ENCODE assay signal across 22 cellular contexts in the genomic region with DNA sequence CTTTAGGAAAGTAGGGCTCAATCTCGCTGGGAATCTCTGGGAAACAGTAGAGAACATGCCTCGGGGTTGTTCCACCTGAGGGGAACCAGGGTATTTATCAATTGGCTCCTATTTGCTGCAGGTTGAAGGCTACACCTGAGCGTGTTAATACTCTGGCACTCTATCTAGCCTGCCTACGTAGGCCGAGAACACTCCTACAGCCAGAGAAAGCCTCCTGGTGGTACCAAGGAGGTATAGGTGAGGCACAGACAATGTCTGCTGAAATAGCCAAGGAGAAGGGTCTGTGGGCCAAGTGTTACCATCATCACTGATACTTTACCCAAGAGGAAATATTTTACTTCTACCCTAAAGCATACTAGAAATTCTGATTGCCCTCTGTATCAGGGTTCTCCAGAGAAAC.
DNase-seq lines count a peak whose midpoint lies in the region; ATAC-seq and TF ChIP-seq lines count a peak whose summit lies in the region.
"Had no signal": no experiment of that assay in that cellular context is flagged by ENCODE, and none has a peak within 500 bp of the region (broad histone marks: within the 10 kb centered on the region; RNA-seq: fewer than 3 reads in every experiment).

No MANE protein-coding gene starts in this region.

- TF ChIP-seq CTCF in GM06990 (IDR thresholded peaks at IDR 0.05; ENCODE audit: insufficient read depth, low read length, poor library complexity, severe bottlenecking) (peak; percentile 7), WTC11 (IDR thresholded peaks at IDR 0.05) (0 out of 2 replicates have a peak, but pooled peaks have one; percentile 27)

- H3K4me1 Mint-ChIP-seq in WTC11, result peaks cover 6% of the 10 kb centered on the region
- no peaks in the 10 kb centered on the region for H3K4me1 Mint-ChIP-seq in activated CD8-positive, alpha-beta memory T cell treated with anti-CD3 and anti-CD28 coated beads, Interleukin-2, amount 10 ng/mL, durations not matched to agents 7 days and 5 days
- H3K4me1 Mint-ChIP-seq in naive thymus-derived CD8-positive, alpha-beta T cell, result no peaks in the 10 kb centered on the region
- H3K4me1 Mint-ChIP-seq: activated naive CD4-positive, alpha-beta T cell treated with anti-CD3 and anti-CD28 coated beads, Interleukin-2, amount 10 ng/mL, durations not matched to agents 7 days and 5 days had no signal

- no peak overlapping the region for H3K4me3 Mint-ChIP-seq in WTC11
- H3K4me3 Mint-ChIP-seq in activated CD8-positive, alpha-beta memory T cell treated with anti-CD3 and anti-CD28 coated beads, Interleukin-2, amount 10 ng/mL, durations not matched to agents 7 days and 5 days, result no peak overlapping the region
- no peak overlapping the region for H3K4me3 Mint-ChIP-seq in naive thymus-derived CD8-positive, alpha-beta T cell
- H3K4me3 Mint-ChIP-seq: activated naive CD4-positive, alpha-beta T cell treated with anti-CD3 and anti-CD28 coated beads, Interleukin-2, amount 10 ng/mL, durations not matched to agents 7 days and 5 days; CD4-positive, alpha-beta T cell had no signal

- no peaks in the 10 kb centered on the region for H3K27me3 ChIP-seq in GM06990 (replicated peaks; ENCODE audit: control insufficient read depth, insufficient read depth, low read length)
- H3K27me3 ChIP-seq: SJCRH30, tibial artery had no signal

- no peak overlapping the region for H3K4me3 ChIP-seq in GM06990 (replicated peaks; ENCODE audit: low read depth, low read length)
- H3K4me3 ChIP-seq: left ventricle myocardium inferior, SJCRH30, tibial artery had no signal

- POLR2A ChIA-PET in HEK293T (lab: Yijun Ruan, JAX) (no interaction called here), WTC11 (lab: Charles Lee) (no interaction called here)
- POLR2A ChIA-PET in naive thymus-derived CD8-positive, alpha-beta T cell (lab: Charles Lee), result no interaction called here

- no peaks in the 10 kb centered on the region for H3K27me3 Mint-ChIP-seq in WTC11 (ENCODE audit: low read depth)
- H3K27me3 Mint-ChIP-seq in activated CD8-positive, alpha-beta memory T cell treated with anti-CD3 and anti-CD28 coated beads, Interleukin-2, amount 10 ng/mL, durations not matched to agents 7 days and 5 days, result no peaks in the 10 kb centered on the region
- peaks cover 0 to 10% (median 0%) of the 10 kb centered on the region in 5 donors for H3K27me3 Mint-ChIP-seq in naive thymus-derived CD8-positive, alpha-beta T cell
- H3K27me3 Mint-ChIP-seq: activated naive CD4-positive, alpha-beta T cell treated with anti-CD3 and anti-CD28 coated beads, Interleukin-2, amount 10 ng/mL, durations not matched to agents 7 days and 5 days; CD4-positive, alpha-beta T cell had no signal

- no peaks in the 10 kb centered on the region for H3K36me3 ChIP-seq in GM06990 (ENCODE audit: control insufficient read depth, insufficient read depth, low read length)
- H3K36me3 ChIP-seq: left ventricle myocardium inferior, SJCRH30, tibial artery had no signal

- peak; percentile 100 for ATAC-seq in WTC11
- ATAC-seq in GM18519 (IDR thresholded peaks at IDR 0.05; ENCODE audit: low FRiP score, unreplicated experiment), result no peak
- ATAC-seq in activated CD8-positive, alpha-beta memory T cell treated with anti-CD3 and anti-CD28 coated beads, Interleukin-2, amount 10 ng/mL, durations not matched to agents 7 days and 5 days, result no peak
- no peak for ATAC-seq in naive thymus-derived CD8-positive, alpha-beta T cell

- H3K9me3 Mint-ChIP-seq in WTC11, result no peaks in the 10 kb centered on the region
- H3K9me3 Mint-ChIP-seq in activated CD8-positive, alpha-beta memory T cell treated with anti-CD3 and anti-CD28 coated beads, Interleukin-2, amount 10 ng/mL, durations not matched to agents 7 days and 5 days (ENCODE audit: low read depth), result no peaks in the 10 kb centered on the region
- no peaks in the 10 kb centered on the region for H3K9me3 Mint-ChIP-seq in naive thymus-derived CD8-positive, alpha-beta T cell
- H3K9me3 Mint-ChIP-seq: activated naive CD4-positive, alpha-beta T cell treated with anti-CD3 and anti-CD28 coated beads, Interleukin-2, amount 10 ng/mL, durations not matched to agents 7 days and 5 days; CD4-positive, alpha-beta T cell had no signal

- H3K27ac Mint-ChIP-seq in WTC11, result no peak overlapping the region
- H3K27ac Mint-ChIP-seq in activated CD8-positive, alpha-beta memory T cell treated with anti-CD3 and anti-CD28 coated beads, Interleukin-2, amount 10 ng/mL, durations not matched to agents 7 days and 5 days, result no peak overlapping the region
- H3K27ac Mint-ChIP-seq in naive thymus-derived CD8-positive, alpha-beta T cell, result no peak overlapping the region
- H3K27ac Mint-ChIP-seq: activated naive CD4-positive, alpha-beta T cell treated with anti-CD3 and anti-CD28 coated beads, Interleukin-2, amount 10 ng/mL, durations not matched to agents 7 days and 5 days; CD4-positive, alpha-beta T cell had no signal

- no peak for DNase-seq in GM06990 (ENCODE audit: extremely low read depth, insufficient read length)
- DNase-seq in HEK293T (ENCODE audit: extremely low spot score), result peak; percentile 12
- DNase-seq in WTC11 (ENCODE audit: low spot score), result no peak
- peak; percentile 49 for DNase-seq in islet precursor cell
- DNase-seq in activated CD8-positive, alpha-beta memory T cell treated with anti-CD3 and anti-CD28 coated beads, Interleukin-2, amount 10 ng/mL, durations not matched to agents 7 days and 5 days, result no peak
- DNase-seq in NCI-H774 (lab: John Stamatoyannopoulos, UW), result no peak
- DNase-seq in naive thymus-derived CD8-positive, alpha-beta T cell, result no peak
- DNase-seq: activated CD4-positive, alpha-beta T cell treated with anti-CD3 and anti-CD28 coated beads, Interleukin-2, amount 50 U/mL, for 4 hours; activated CD4-positive, CD25-positive, alpha-beta regulatory T cell; activated naive CD4-positive, alpha-beta T cell treated with anti-CD3 and anti-CD28 coated beads, Interleukin-2, amount 10 ng/mL, durations not matched to agents 7 days and 5 days; AML-193; amniotic stem cell; CD4-positive, alpha-beta T cell; Kasumi-1; left ventricle myocardium inferior; MV-4-11; NCI-H1694; small intestine; stimulated activated CD4-positive, alpha-beta T cell treated with anti-CD3 and anti-CD28 coated beads, Interleukin-1b, Interleukin-23, amount 100 ng/mL, for 48 hours; tibial artery had no signal

- CTCF ChIA-PET in HEK293T (lab: Yijun Ruan, JAX), result no interaction called here
- CTCF ChIA-PET in WTC11 (lab: Charles Lee), result no interaction called here
- CTCF ChIA-PET in activated CD8-positive, alpha-beta memory T cell treated with anti-CD3 and anti-CD28 coated beads, Interleukin-2, amount 10 ng/mL, durations not matched to agents 7 days and 5 days (lab: Charles Lee), result no interaction called here

- no peaks in the 10 kb centered on the region for H3K36me3 Mint-ChIP-seq in WTC11
- H3K36me3 Mint-ChIP-seq in activated CD8-positive, alpha-beta memory T cell treated with anti-CD3 and anti-CD28 coated beads, Interleukin-2, amount 10 ng/mL, durations not matched to agents 7 days and 5 days, result no peaks in the 10 kb centered on the region
- no peaks in the 10 kb centered on the region for H3K36me3 Mint-ChIP-seq in naive thymus-derived CD8-positive, alpha-beta T cell
- H3K36me3 Mint-ChIP-seq: activated naive CD4-positive, alpha-beta T cell treated with anti-CD3 and anti-CD28 coated beads, Interleukin-2, amount 10 ng/mL, durations not matched to agents 7 days and 5 days had no signal

TF ChIP-seq in HEK293T, 16 proteins besides CTCF, POLR2A, EP300 and RAD21 (continues in another document):
- TF ChIP-seq SP1 (IDR thresholded peaks at IDR 0.05) (no peak), L3MBTL2 (conservative IDR thresholded peaks at IDR 0.05) (no peak), SUZ12 (IDR thresholded peaks at IDR 0.05) (no peak), ARNT (IDR thresholded peaks at IDR 0.05) (no peak), FOXK2 (IDR thresholded peaks at IDR 0.05) (no peak), FOXA1 (IDR thresholded peaks at IDR 0.05) (no peak), ELF4 (IDR thresholded peaks at IDR 0.05) (no peak), HDGF (IDR thresholded peaks at IDR 0.05; ENCODE audit: borderline replicate concordance) (no peak), TARDBP (IDR thresholded peaks at IDR 0.05) (no peak), BHLHE40 (IDR thresholded peaks at IDR 0.05; ENCODE audit: borderline replicate concordance) (no peak), CTBP1 (IDR thresholded peaks at IDR 0.05; ENCODE audit: borderline replicate concordance) (no peak)
- TF ChIP-seq, protein P1, sequence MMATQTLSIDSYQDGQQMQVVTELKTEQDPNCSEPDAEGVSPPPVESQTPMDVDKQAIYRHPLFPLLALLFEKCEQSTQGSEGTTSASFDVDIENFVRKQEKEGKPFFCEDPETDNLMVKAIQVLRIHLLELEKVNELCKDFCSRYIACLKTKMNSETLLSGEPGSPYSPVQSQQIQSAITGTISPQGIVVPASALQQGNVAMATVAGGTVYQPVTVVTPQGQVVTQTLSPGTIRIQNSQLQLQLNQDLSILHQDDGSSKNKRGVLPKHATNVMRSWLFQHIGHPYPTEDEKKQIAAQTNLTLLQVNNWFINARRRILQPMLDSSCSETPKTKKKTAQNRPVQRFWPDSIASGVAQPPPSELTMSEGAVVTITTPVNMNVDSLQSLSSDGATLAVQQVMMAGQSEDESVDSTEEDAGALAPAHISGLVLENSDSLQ (IDR thresholded peaks at IDR 0.05), result no peak

TF ChIP-seq in WTC11, 78 proteins besides CTCF, POLR2A, EP300 and RAD21 (continues in another document):
- TF ChIP-seq TEAD1 (CRISPR knock-in tag; IDR thresholded peaks at IDR 0.05), result no peak
- no peak for TF ChIP-seq ZBTB21 (CRISPR knock-in tag; IDR thresholded peaks at IDR 0.05; ENCODE audit: borderline replicate concordance)
- TF ChIP-seq, protein P2, sequence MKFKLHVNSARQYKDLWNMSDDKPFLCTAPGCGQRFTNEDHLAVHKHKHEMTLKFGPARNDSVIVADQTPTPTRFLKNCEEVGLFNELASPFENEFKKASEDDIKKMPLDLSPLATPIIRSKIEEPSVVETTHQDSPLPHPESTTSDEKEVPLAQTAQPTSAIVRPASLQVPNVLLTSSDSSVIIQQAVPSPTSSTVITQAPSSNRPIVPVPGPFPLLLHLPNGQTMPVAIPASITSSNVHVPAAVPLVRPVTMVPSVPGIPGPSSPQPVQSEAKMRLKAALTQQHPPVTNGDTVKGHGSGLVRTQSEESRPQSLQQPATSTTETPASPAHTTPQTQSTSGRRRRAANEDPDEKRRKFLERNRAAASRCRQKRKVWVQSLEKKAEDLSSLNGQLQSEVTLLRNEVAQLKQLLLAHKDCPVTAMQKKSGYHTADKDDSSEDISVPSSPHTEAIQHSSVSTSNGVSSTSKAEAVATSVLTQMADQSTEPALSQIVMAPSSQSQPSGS (CRISPR knock-in tag; IDR thresholded peaks at IDR 0.05; ENCODE audit: borderline replicate concordance, low read depth), result no peak
- no peak for TF ChIP-seq HMGA2 (CRISPR knock-in tag; IDR thresholded peaks at IDR 0.05)

Comparison
In these comparisons a context has a peak if more than half of its experiments do, and no peak if none do; other contexts are left out.
1. DNase-seq: peak in HEK293T (single experiment) and islet precursor cell (single experiment); none in GM06990 (single experiment), WTC11 (single experiment), activated CD8-positive, alpha-beta memory T cell treated with anti-CD3 and anti-CD28 coated beads, Interleukin-2, amount 10 ng/mL, durations not matched to agents 7 days and 5 days (single experiment), NCI-H774 (single experiment) and naive thymus-derived CD8-positive, alpha-beta T cell (0 of 10).